Comparison of ENCODE assay signal across 14 cellular contexts in genomic region chr22:50471962-50472361, GRCh38. TPM values are rescaled to one million over a fixed set of nuclear protein-coding genes. Genes with fewer than 3 reads are reported as not detected.
A peak's percentile ranks its signal among the peaks of the same experiment; 100 is the strongest.
DNase-seq lines count a peak whose midpoint lies in the region; ATAC-seq and TF ChIP-seq lines count a peak whose summit lies in the region.
"Had no signal": no experiment of that assay in that cellular context is flagged by ENCODE, and none has a peak within 500 bp of the region (broad histone marks: within the 10 kb centered on the region; RNA-seq: fewer than 3 reads in every experiment).

No MANE protein-coding gene starts in this region.

- H3K36me3 Mint-ChIP-seq in activated naive CD4-positive, alpha-beta T cell treated with anti-CD3 and anti-CD28 coated beads, Interleukin-2, amount 10 ng/mL, durations not matched to agents 7 days and 5 days, result peaks cover 20% of the 10 kb centered on the region
- peaks cover 6% of the 10 kb centered on the region for H3K36me3 Mint-ChIP-seq in activated T-helper 1 cell treated with anti-CD3 and anti-CD28 coated beads, Interleukin-12 subunit alpha, Interleukin-12 subunit beta, Interleukin-2, Interleukin-4 antibody, amounts not matched to agents 30 ng/mL and 10 ng/mL and 1 ng/mL, durations not matched to agents 14 hours and 24 hours and 36 hours (ENCODE audit: low read depth)
- H3K36me3 Mint-ChIP-seq in mesothelial cell of epicardium, result no peaks in the 10 kb centered on the region

- H3K9me3 ChIP-seq in SK-N-SH, result no peaks in the 10 kb centered on the region
- H3K9me3 ChIP-seq: vagina had no signal

- H3K9ac ChIP-seq in SK-N-SH, result no peak overlapping the region

- no peak for TF ChIP-seq EP300 in SK-N-SH (IDR thresholded peaks at IDR 0.05; ENCODE audit: borderline replicate concordance in 1 of 2, low read depth in 1 of 2, low read length in 1 of 2)

- H3K9me2 ChIP-seq in SK-N-SH, result no peaks in the 10 kb centered on the region

- H3K4me3 Mint-ChIP-seq in activated naive CD4-positive, alpha-beta T cell treated with anti-CD3 and anti-CD28 coated beads, Interleukin-2, amount 10 ng/mL, durations not matched to agents 7 days and 5 days, result peak overlapping the region; percentile 44
- peak overlapping the region; percentile 58 for H3K4me3 Mint-ChIP-seq in activated T-helper 1 cell treated with anti-CD3 and anti-CD28 coated beads, Interleukin-12 subunit alpha, Interleukin-12 subunit beta, Interleukin-2, Interleukin-4 antibody, amounts not matched to agents 30 ng/mL and 10 ng/mL and 1 ng/mL, durations not matched to agents 14 hours and 24 hours and 36 hours
- H3K4me3 Mint-ChIP-seq in mesothelial cell of epicardium, result peak overlapping the region; percentile 26

- no peak overlapping the region for H3K4me2 ChIP-seq in SK-N-SH

- H3K79me2 ChIP-seq in SK-N-SH (ENCODE audit: insufficient read depth), result peaks cover 63% of the 10 kb centered on the region

- H3K27me3 ChIP-seq in SK-N-SH (ENCODE audit: insufficient read depth), result no peaks in the 10 kb centered on the region
- H3K27me3 ChIP-seq: vagina had no signal

- intact Hi-C loops in activated T-helper 1 cell treated with anti-CD3 and anti-CD28 coated beads, Interleukin-12 subunit alpha, Interleukin-12 subunit beta, Interleukin-2, Interleukin-4 antibody, amounts not matched to agents 30 ng/mL and 10 ng/mL and 1 ng/mL, durations not matched to agents 14 hours and 24 hours and 36 hours (cut with micrococcal nuclease), result loop anchor here (10.0 kb wide), 1 partner anchor 227 kb away; the partner anchor contains the start of gene TUBGCP6

- no peak for TF ChIP-seq CTCF in mesothelial cell of epicardium (IDR thresholded peaks at IDR 0.05; ENCODE audit: unreplicated experiment)
- TF ChIP-seq CTCF in SK-N-SH (IDR thresholded peaks at IDR 0.05), result no peak

- H3K27ac Mint-ChIP-seq in activated naive CD4-positive, alpha-beta T cell treated with anti-CD3 and anti-CD28 coated beads, Interleukin-2, amount 10 ng/mL, durations not matched to agents 7 days and 5 days, result peak overlapping the region; percentile 95
- H3K27ac Mint-ChIP-seq in activated T-helper 1 cell treated with anti-CD3 and anti-CD28 coated beads, Interleukin-12 subunit alpha, Interleukin-12 subunit beta, Interleukin-2, Interleukin-4 antibody, amounts not matched to agents 30 ng/mL and 10 ng/mL and 1 ng/mL, durations not matched to agents 14 hours and 24 hours and 36 hours, result peak overlapping the region; percentile 23
- H3K27ac Mint-ChIP-seq in mesothelial cell of epicardium, result peak overlapping the region; percentile 16

- no peak overlapping the region for H2AFZ ChIP-seq in SK-N-SH (ENCODE audit: low read depth)

- no peak for ATAC-seq in GM21786 (IDR thresholded peaks at IDR 0.05; ENCODE audit: unreplicated experiment)
- ATAC-seq: left cardiac atrium had no signal

- POLR2A ChIA-PET in SK-N-SH (lab: Yijun Ruan, JAX), result no interaction called here

- peaks cover 4 to 39% of the 10 kb centered on the region in 2 experiments; a peak in 2 of 4 replicates for H3K4me1 ChIP-seq in SK-N-SH (ENCODE audit: control insufficient read depth in 1 of 2, insufficient read depth in 2 of 2, low read depth in 1 of 2, low read length in 1 of 2)

- H3K9me3 Mint-ChIP-seq in activated naive CD4-positive, alpha-beta T cell treated with anti-CD3 and anti-CD28 coated beads, Interleukin-2, amount 10 ng/mL, durations not matched to agents 7 days and 5 days, result no peaks in the 10 kb centered on the region
- H3K9me3 Mint-ChIP-seq in activated T-helper 1 cell treated with anti-CD3 and anti-CD28 coated beads, Interleukin-12 subunit alpha, Interleukin-12 subunit beta, Interleukin-2, Interleukin-4 antibody, amounts not matched to agents 30 ng/mL and 10 ng/mL and 1 ng/mL, durations not matched to agents 14 hours and 24 hours and 36 hours, result no peaks in the 10 kb centered on the region
- no peaks in the 10 kb centered on the region for H3K9me3 Mint-ChIP-seq in mesothelial cell of epicardium

- peaks cover 65% of the 10 kb centered on the region for H4K20me1 ChIP-seq in SK-N-SH (ENCODE audit: insufficient read depth)

- H3K4me1 Mint-ChIP-seq in activated naive CD4-positive, alpha-beta T cell treated with anti-CD3 and anti-CD28 coated beads, Interleukin-2, amount 10 ng/mL, durations not matched to agents 7 days and 5 days, result peaks cover 76% of the 10 kb centered on the region
- H3K4me1 Mint-ChIP-seq in activated T-helper 1 cell treated with anti-CD3 and anti-CD28 coated beads, Interleukin-12 subunit alpha, Interleukin-12 subunit beta, Interleukin-2, Interleukin-4 antibody, amounts not matched to agents 30 ng/mL and 10 ng/mL and 1 ng/mL, durations not matched to agents 14 hours and 24 hours and 36 hours (ENCODE audit: low read depth), result peaks cover 53% of the 10 kb centered on the region
- H3K4me1 Mint-ChIP-seq in mesothelial cell of epicardium, result peaks cover 33% of the 10 kb centered on the region

- WGBS in SK-N-SH (ENCODE audit: low lambda C conversion rate), result no CpG with 5 or more reads among the region's 5 CpGs

- no peak overlapping the region for H3K4me3 ChIP-seq in SK-N-SH (ENCODE audit: low read depth in 2 of 2, low read length in 1 of 2)

- H3K27me3 Mint-ChIP-seq in activated naive CD4-positive, alpha-beta T cell treated with anti-CD3 and anti-CD28 coated beads, Interleukin-2, amount 10 ng/mL, durations not matched to agents 7 days and 5 days, result peaks cover 4% of the 10 kb centered on the region
- peaks cover 2% of the 10 kb centered on the region for H3K27me3 Mint-ChIP-seq in activated T-helper 1 cell treated with anti-CD3 and anti-CD28 coated beads, Interleukin-12 subunit alpha, Interleukin-12 subunit beta, Interleukin-2, Interleukin-4 antibody, amounts not matched to agents 30 ng/mL and 10 ng/mL and 1 ng/mL, durations not matched to agents 14 hours and 24 hours and 36 hours (ENCODE audit: insufficient read depth)
- no peaks in the 10 kb centered on the region for H3K27me3 Mint-ChIP-seq in mesothelial cell of epicardium (ENCODE audit: low read depth)

- DNase-seq in activated naive CD4-positive, alpha-beta T cell treated with anti-CD3 and anti-CD28 coated beads, Interleukin-2, amount 10 ng/mL, durations not matched to agents 7 days and 5 days, result no peak
- DNase-seq in activated naive CD4-positive, alpha-beta T cell treated with Interleukin-2 at 50 U/mL for 16 hours, result no peak
- DNase-seq in activated T-helper 1 cell treated with anti-CD3 and anti-CD28 coated beads, Interleukin-12 subunit alpha, Interleukin-12 subunit beta, Interleukin-2, Interleukin-4 antibody, amounts not matched to agents 30 ng/mL and 10 ng/mL and 1 ng/mL, durations not matched to agents 14 hours and 24 hours and 36 hours (ENCODE audit: low spot score), result no peak
- DNase-seq in mesothelial cell of epicardium (ENCODE audit: low spot score in 2 of 2, unreplicated experiment in 2 of 2) (no peak), NCI-H2107 (lab: John Stamatoyannopoulos, UW) (no peak), SK-N-SH (no peak), RKO (ENCODE audit: low spot score) (no peak)
- DNase-seq: GOT3, left cardiac atrium had no signal

- peak overlapping the region in 1 of 2 experiments; percentile 16; a peak in 1 of 4 replicates for H3K27ac ChIP-seq in SK-N-SH (ENCODE audit: low read depth in 2 of 2, low read length in 1 of 2)
- H3K27ac ChIP-seq: vagina had no signal

- peaks cover 0 to 9% of the 10 kb centered on the region in 2 experiments for H3K36me3 ChIP-seq in SK-N-SH (replicated peaks in 1 of 2; ENCODE audit: control insufficient read depth in 1 of 2, insufficient read depth in 2 of 2, low read length in 1 of 2)

- H3F3A ChIP-seq in SK-N-SH (replicated peaks; ENCODE audit: insufficient read depth), result no peaks in the 10 kb centered on the region

- CTCF ChIA-PET in activated naive CD4-positive, alpha-beta T cell treated with anti-CD3 and anti-CD28 coated beads, Interleukin-2, amount 10 ng/mL, durations not matched to agents 7 days and 5 days (lab: Charles Lee), result interaction anchor here (1.2 to 3.1 kb wide), 2 partner anchors 15 to 281 kb away, joined by 3 to 14 read pairs; no protein-coding TSS in a partner anchor
- CTCF ChIA-PET in SK-N-SH (lab: Yijun Ruan, JAX), result interaction anchor here (1.0 to 1.2 kb wide), 2 partner anchors 25 to 54 kb away, joined by 3 read pairs; no protein-coding TSS in a partner anchor

- TF ChIP-seq RAD21 in SK-N-SH (IDR thresholded peaks at IDR 0.05; ENCODE audit: low read length), result no peak

RNA-seq across cellular contexts. Expression of gene SBF1, which starts 2.9 kb away (rescaled TPM):
- total RNA-seq in activated T-helper 1 cell treated with anti-CD3 and anti-CD28 coated beads, Interleukin-12 subunit alpha, Interleukin-12 subunit beta, Interleukin-2, Interleukin-4 antibody, amounts not matched to agents 30 ng/mL and 10 ng/mL and 1 ng/mL, durations not matched to agents 14 hours and 24 hours and 36 hours, result 113 and 116 TPM in 2 replicates
- 95.8 to 106 TPM (median 105 TPM) in 3 replicates for total RNA-seq in mesothelial cell of epicardium
- polyA plus RNA-seq in SK-N-SH (2012; rRNA removed), result 24.2 and 29.1 TPM in 2 replicates
- 7.5 and 15.9 TPM in 2 replicates for polyA plus RNA-seq in SK-N-SH (2012; cell fraction: cytosol; rRNA removed)
- 95.7 and 113 TPM in 2 replicates for polyA plus RNA-seq in SK-N-SH (2012; cell fraction: nucleus; rRNA removed)

RNA-seq across cellular contexts. Expression of gene ADM2, which starts 9.4 kb away (rescaled TPM):
- total RNA-seq in activated T-helper 1 cell treated with anti-CD3 and anti-CD28 coated beads, Interleukin-12 subunit alpha, Interleukin-12 subunit beta, Interleukin-2, Interleukin-4 antibody, amounts not matched to agents 30 ng/mL and 10 ng/mL and 1 ng/mL, durations not matched to agents 14 hours and 24 hours and 36 hours, result 4.2 and 4.9 TPM in 2 replicates
- 1.4 to 2.0 TPM (median 1.5 TPM) in 3 replicates for total RNA-seq in mesothelial cell of epicardium
- polyA plus RNA-seq in SK-N-SH (2012; rRNA removed), result 0.49 and 0.61 TPM in 2 replicates
- polyA plus RNA-seq in SK-N-SH (2012; cell fraction: cytosol; rRNA removed), result 0.42 and 0.54 TPM in 2 replicates
- polyA plus RNA-seq in SK-N-SH (2012; cell fraction: nucleus; rRNA removed), result 1.4 TPM in 2 replicates
- total RNA-seq: occipital lobe, vagina had no signal

RNA-seq across cellular contexts. Expression of gene MIOX, which starts 14.7 kb away (rescaled TPM):
- total RNA-seq in activated T-helper 1 cell treated with anti-CD3 and anti-CD28 coated beads, Interleukin-12 subunit alpha, Interleukin-12 subunit beta, Interleukin-2, Interleukin-4 antibody, amounts not matched to agents 30 ng/mL and 10 ng/mL and 1 ng/mL, durations not matched to agents 14 hours and 24 hours and 36 hours, result 0.29 TPM in 1 of 2 replicates, not detected in the other
- total RNA-seq in mesothelial cell of epicardium, result 0.34 to 0.66 TPM in 2 of 3 replicates, not detected in the other
- polyA plus RNA-seq in SK-N-SH (2012; rRNA removed), result 0.05 and 0.06 TPM in 2 replicates
- polyA plus RNA-seq in SK-N-SH (2012; cell fraction: cytosol; rRNA removed), result not detected in 2 replicates
- 0.27 and 0.43 TPM in 2 replicates for polyA plus RNA-seq in SK-N-SH (2012; cell fraction: nucleus; rRNA removed)
- total RNA-seq: Daoy, endothelial cell of umbilical vein, left cardiac atrium, occipital lobe, vagina had no signal
- polyA plus RNA-seq: endothelial cell of umbilical vein had no signal

RNA-seq across cellular contexts. Expression of gene LMF2, which starts 35.5 kb away (rescaled TPM):
- 79.5 and 81.2 TPM in 2 replicates for total RNA-seq in activated T-helper 1 cell treated with anti-CD3 and anti-CD28 coated beads, Interleukin-12 subunit alpha, Interleukin-12 subunit beta, Interleukin-2, Interleukin-4 antibody, amounts not matched to agents 30 ng/mL and 10 ng/mL and 1 ng/mL, durations not matched to agents 14 hours and 24 hours and 36 hours
- total RNA-seq in mesothelial cell of epicardium, result 65.2 to 66.2 TPM (median 65.2 TPM) in 3 replicates
- polyA plus RNA-seq in SK-N-SH (2012; rRNA removed), result 34.3 and 42.8 TPM in 2 replicates
- polyA plus RNA-seq in SK-N-SH (2012; cell fraction: cytosol; rRNA removed), result 5.5 and 11.9 TPM in 2 replicates
- polyA plus RNA-seq in SK-N-SH (2012; cell fraction: nucleus; rRNA removed), result 235 and 240 TPM in 2 replicates

RNA-seq across cellular contexts. Expression of gene NCAPH2, which starts 36.1 kb away (rescaled TPM):
- total RNA-seq in activated T-helper 1 cell treated with anti-CD3 and anti-CD28 coated beads, Interleukin-12 subunit alpha, Interleukin-12 subunit beta, Interleukin-2, Interleukin-4 antibody, amounts not matched to agents 30 ng/mL and 10 ng/mL and 1 ng/mL, durations not matched to agents 14 hours and 24 hours and 36 hours, result 133 and 134 TPM in 2 replicates
- 57.9 to 63.1 TPM (median 60.3 TPM) in 3 replicates for total RNA-seq in mesothelial cell of epicardium
- polyA plus RNA-seq in SK-N-SH (2012; rRNA removed), result 21.1 and 22.4 TPM in 2 replicates
- polyA plus RNA-seq in SK-N-SH (2012; cell fraction: cytosol; rRNA removed), result 8.0 and 12.9 TPM in 2 replicates
- 54.6 and 65.2 TPM in 2 replicates for polyA plus RNA-seq in SK-N-SH (2012; cell fraction: nucleus; rRNA removed)

Comparison
In these comparisons a context has a peak if more than half of its experiments do, and no peak if none do; other contexts are left out.
1. H3K27ac Mint-ChIP-seq: peak in every context shown above with its lines; median percentile 95 in activated naive CD4-positive, alpha-beta T cell treated with anti-CD3 and anti-CD28 coated beads, Interleukin-2, amount 10 ng/mL, durations not matched to agents 7 days and 5 days; 23 in activated T-helper 1 cell treated with anti-CD3 and anti-CD28 coated beads, Interleukin-12 subunit alpha, Interleukin-12 subunit beta, Interleukin-2, Interleukin-4 antibody, amounts not matched to agents 30 ng/mL and 10 ng/mL and 1 ng/mL, durations not matched to agents 14 hours and 24 hours and 36 hours; 16 in mesothelial cell of epicardium.